Comparison of ENCODE assay signal across 8 cellular contexts in genomic region chr14:61511558-61511924, GRCh38.
A peak's percentile ranks its signal among the peaks of the same experiment; 100 is the strongest.
DNase-seq lines count a peak whose midpoint lies in the region; ATAC-seq and TF ChIP-seq lines count a peak whose summit lies in the region.

No MANE protein-coding gene starts in this region.

- TF ChIP-seq EP300 in sigmoid colon (IDR thresholded peaks at IDR 0.05) = no peak

- H3K4me1 ChIP-seq in BLaER1 (peaks cover 49% of the 10 kb centered on the region), colonic mucosa (peaks cover 13% of the 10 kb centered on the region), sigmoid colon (no peaks in the 10 kb centered on the region)

- H3K9me3 ChIP-seq in BLaER1 (no peaks in the 10 kb centered on the region), colonic mucosa (no peaks in the 10 kb centered on the region), sigmoid colon (no peaks in the 10 kb centered on the region)

- TF ChIP-seq CTCF in colonic mucosa (IDR thresholded peaks at IDR 0.05) = no peak
- no peak for TF ChIP-seq CTCF in sigmoid colon (IDR thresholded peaks at IDR 0.05)
- TF ChIP-seq CTCF in GM13976 (IDR thresholded peaks at IDR 0.05; ENCODE audit: borderline replicate concordance, control extremely low read depth, extremely low read depth, insufficient read depth, missing control alignments) = no peak

- ATAC-seq in HG02588 (IDR thresholded peaks at IDR 0.05; ENCODE audit: unreplicated experiment) (no peak), GM18907 (IDR thresholded peaks at IDR 0.05; ENCODE audit: unreplicated experiment) (no peak)

- H3K36me3 ChIP-seq in BLaER1 = peaks cover 20% of the 10 kb centered on the region
- no peaks in the 10 kb centered on the region for H3K36me3 ChIP-seq in colonic mucosa
- H3K36me3 ChIP-seq in sigmoid colon = no peaks in the 10 kb centered on the region

- peak overlapping the region; percentile 45 for H3K4me2 ChIP-seq in BLaER1

- no peaks in the 10 kb centered on the region for H4K20me1 ChIP-seq in BLaER1

- H3K27ac ChIP-seq in BLaER1 (no peak overlapping the region), colonic mucosa (peak overlapping the region; percentile 10), sigmoid colon (peak overlapping the region; percentile 15 to 46 (median 31))

- TF ChIP-seq POLR2A in sigmoid colon (IDR thresholded peaks at IDR 0.05) = no peak

- no peak overlapping the region; the same call in 1 of the 2 replicates for H3K9ac ChIP-seq in BLaER1
- no peak overlapping the region for H3K9ac ChIP-seq in colonic mucosa (ENCODE audit: low read depth in 2 of 2, low read length in 2 of 2)

- H3K27me3 ChIP-seq in BLaER1 (no peaks in the 10 kb centered on the region), colonic mucosa (no peaks in the 10 kb centered on the region), sigmoid colon (no peaks in the 10 kb centered on the region)

- 22 to 56% methylated on average over 6 of the region's 6 CpGs for WGBS in sigmoid colon, 2 donors

- in situ Hi-C loops in GM13976 (cut with MboI; ENCODE audit: low sequenced_read_pairs, unreplicated experiment) = no loop called here

- no peak overlapping the region for H3K4me3 ChIP-seq in BLaER1
- no peak overlapping the region for H3K4me3 ChIP-seq in colonic mucosa
- no peak overlapping the region for H3K4me3 ChIP-seq in sigmoid colon

- DNase-seq in activated CD4-positive, alpha-beta T cell treated with anti-CD3 and anti-CD28 coated beads, Interleukin-2, amount 50 U/mL, for 1 hour = peak; percentile 34
- no peak for DNase-seq in colonic mucosa
- no peak for DNase-seq in sigmoid colon
- no peak for DNase-seq in DMS79 (lab: John Stamatoyannopoulos, UW)
- DNase-seq in GM13976 (ENCODE audit: low spot score) = no peak

- intact Hi-C loops in colonic mucosa (cut with DNase I) (no loop called here), sigmoid colon (cut with DNase I) (no loop called here)
